ENCODE assay signal across 13 cellular contexts in genomic region chr1:19478241-19478780, GRCh38. TPM values are rescaled to one million over a fixed set of nuclear protein-coding genes. Genes with fewer than 3 reads are reported as not detected.
DNase-seq lines count a peak whose midpoint lies in the region; ATAC-seq and TF ChIP-seq lines count a peak whose summit lies in the region.
"Had no signal": no experiment of that assay in that cellular context is flagged by ENCODE, and none has a peak within 500 bp of the region (broad histone marks: within the 10 kb centered on the region; RNA-seq: fewer than 3 reads in every experiment).

No MANE protein-coding gene starts in this region.

- WGBS in esophagus squamous epithelium, 2 donors = 59 to 67% methylated on average over 11 of the region's 11 CpGs

- peaks cover 69% of the 10 kb centered on the region for H3K36me3 Mint-ChIP-seq in activated naive CD4-positive, alpha-beta T cell treated with anti-CD3 and anti-CD28 coated beads, Interleukin-2, amount 10 ng/mL, durations not matched to agents 7 days and 5 days

- DNase-seq in activated naive CD4-positive, alpha-beta T cell treated with anti-CD3 and anti-CD28 coated beads, Interleukin-2, amount 10 ng/mL, durations not matched to agents 7 days and 5 days = no peak
- no peak for DNase-seq in activated naive CD4-positive, alpha-beta T cell treated with anti-CD3 and anti-CD28 coated beads, Interleukin-2, amount 50 U/mL, for 16 hours
- peak; percentile 34 for DNase-seq in SKM-1 treated with dmso at 0.1 percent for 144 hours (lab: John Stamatoyannopoulos, UW; ENCODE audit: unreplicated experiment)
- no peak for DNase-seq in esophagus squamous epithelium (lab: John Stamatoyannopoulos, UW)
- DNase-seq in cerebellum (ENCODE audit: low spot score) = no peak
- DNase-seq in head of caudate nucleus = no peak
- DNase-seq: activated effector memory CD4-positive, alpha-beta T cell treated with anti-CD3 and anti-CD28 coated beads, Interleukin-2, amount 50 U/mL, for 16 hours; NCI-H1092; NCI-H82; retina had no signal

- H3K4me3 Mint-ChIP-seq in activated naive CD4-positive, alpha-beta T cell treated with anti-CD3 and anti-CD28 coated beads, Interleukin-2, amount 10 ng/mL, durations not matched to agents 7 days and 5 days = peak overlapping the region; percentile 76

- no peak for TF ChIP-seq CTCF in esophagus squamous epithelium (IDR thresholded peaks at IDR 0.05)

- H3K27me3 Mint-ChIP-seq in activated naive CD4-positive, alpha-beta T cell treated with anti-CD3 and anti-CD28 coated beads, Interleukin-2, amount 10 ng/mL, durations not matched to agents 7 days and 5 days = no peaks in the 10 kb centered on the region

- peaks cover 58 to 100% (median 91%) of the 10 kb centered on the region in 3 donors for H3K4me1 ChIP-seq in esophagus squamous epithelium
- peaks cover 81% of the 10 kb centered on the region for H3K4me1 ChIP-seq in stomach smooth muscle (ENCODE audit: control insufficient read depth, insufficient read depth, low read length)

- H3K9ac ChIP-seq in stomach smooth muscle (ENCODE audit: low read length in 2 of 2) = peak overlapping the region in 1 of 2 donors; percentile 13

- H3K9me3 Mint-ChIP-seq in activated naive CD4-positive, alpha-beta T cell treated with anti-CD3 and anti-CD28 coated beads, Interleukin-2, amount 10 ng/mL, durations not matched to agents 7 days and 5 days = no peaks in the 10 kb centered on the region

- peak overlapping the region; percentile 96 for H3K27ac Mint-ChIP-seq in activated naive CD4-positive, alpha-beta T cell treated with anti-CD3 and anti-CD28 coated beads, Interleukin-2, amount 10 ng/mL, durations not matched to agents 7 days and 5 days

- H3K4me3 ChIP-seq in esophagus squamous epithelium (no peak overlapping the region), stomach smooth muscle (ENCODE audit: low read length in 2 of 2) (peak overlapping the region in 1 of 2 donors; percentile 8)
- H3K4me3 ChIP-seq: coronary artery had no signal

- no peaks in the 10 kb centered on the region for H3K9me3 ChIP-seq in esophagus squamous epithelium
- no peaks in the 10 kb centered on the region for H3K9me3 ChIP-seq in stomach smooth muscle (ENCODE audit: control insufficient read depth in 2 of 2, low read length in 2 of 2)

- peaks cover 100% of the 10 kb centered on the region for H3K4me1 Mint-ChIP-seq in activated naive CD4-positive, alpha-beta T cell treated with anti-CD3 and anti-CD28 coated beads, Interleukin-2, amount 10 ng/mL, durations not matched to agents 7 days and 5 days

- H3K27ac ChIP-seq in esophagus squamous epithelium = peak overlapping the region; percentile 38 to 87 (median 74)
- H3K27ac ChIP-seq in stomach smooth muscle (ENCODE audit: low read length) = peak overlapping the region; percentile 11

- peaks cover 0 to 58% (median 0%) of the 10 kb centered on the region in 3 donors for H3K36me3 ChIP-seq in esophagus squamous epithelium
- peaks cover 0 to 10% of the 10 kb centered on the region in 2 donors for H3K36me3 ChIP-seq in stomach smooth muscle (ENCODE audit: control insufficient read depth in 2 of 2, insufficient read depth in 2 of 2, low read length in 2 of 2)

- ATAC-seq in GM21737 (IDR thresholded peaks at IDR 0.05; ENCODE audit: unreplicated experiment) = no peak

- H3K27me3 ChIP-seq in esophagus squamous epithelium = no peaks in the 10 kb centered on the region
- no peaks in the 10 kb centered on the region for H3K27me3 ChIP-seq in stomach smooth muscle (ENCODE audit: control insufficient read depth in 1 of 2, insufficient read depth in 2 of 2, low read length in 2 of 2)

- intact Hi-C loops in esophagus squamous epithelium (cut with DNase I) = no loop called here
- intact Hi-C loops in head of caudate nucleus (cut with DNase I) = no loop called here

- TF ChIP-seq POLR2A in esophagus squamous epithelium (IDR thresholded peaks at IDR 0.05) = no peak

- CTCF ChIA-PET in activated naive CD4-positive, alpha-beta T cell treated with anti-CD3 and anti-CD28 coated beads, Interleukin-2, amount 10 ng/mL, durations not matched to agents 7 days and 5 days (lab: Charles Lee) = interaction anchor here (0.5 to 3.6 kb wide), 5 partner anchors 9 to 104 kb away, joined by 3 to 16 read pairs (median 5); no protein-coding TSS in a partner anchor

RNA-seq across cellular contexts. Expression of gene CAPZB, which starts 7.0 kb away (rescaled TPM):
- 100 to 1,000 TPM in 3 of 4 donors, 10 to 100 TPM in 1; 89.4 to 146 (median 126) TPM for total RNA-seq in esophagus squamous epithelium
- total RNA-seq in cerebellum = 45.8 TPM
